In genomic region chr6:158819213-158819976, GRCh38 we compare ENCODE assay signal across 8 cellular contexts. TPM values are rescaled to one million over a fixed set of nuclear protein-coding genes. Genes with fewer than 3 reads are reported as not detected.
DNase-seq lines count a peak whose midpoint lies in the region; ATAC-seq lines count a peak whose summit lies in the region.

Gene EZR (minus strand): TSS chr6:158819368. CDS start chr6:158818093, 1,275 bp downstream.

- peak within 1 kb of the TSS; percentile 54 to 70 for H3K18ac ChIP-seq in mesenchymal stem cell (ENCODE audit: low read depth in 1 of 2, low read length in 2 of 2)

- H3K4me1 Mint-ChIP-seq in activated CD8-positive, alpha-beta T cell treated with anti-CD3 and anti-CD28 coated beads, Interleukin-2, amount 10 ng/mL, durations not matched to agents 7 days and 5 days (ENCODE audit: low read depth), result peaks cover 40% of the 10 kb centered on the region
- H3K4me1 Mint-ChIP-seq in effector memory CD8-positive, alpha-beta T cell (ENCODE audit: low read depth in 2 of 2), result peaks cover 36 to 43% of the 10 kb centered on the region in 2 donors

- H2BK5ac ChIP-seq in mesenchymal stem cell (ENCODE audit: low read depth, low read length, poor library complexity, severe bottlenecking), result peak within 1 kb of the TSS; percentile 87

- H3K9me3 ChIP-seq in mesenchymal stem cell (ENCODE audit: control insufficient read depth, low read length), result no peaks in the 10 kb centered on the region

- peak within 1 kb of the TSS; percentile 75 for H3K4me3 Mint-ChIP-seq in activated CD8-positive, alpha-beta T cell treated with anti-CD3 and anti-CD28 coated beads, Interleukin-2, amount 10 ng/mL, durations not matched to agents 7 days and 5 days
- peak within 1 kb of the TSS; percentile 98 to 99 for H3K4me3 Mint-ChIP-seq in effector memory CD8-positive, alpha-beta T cell

- H3K36me3 ChIP-seq in mesenchymal stem cell (ENCODE audit: control insufficient read depth in 1 of 2, insufficient read depth in 2 of 2, low read depth in 1 of 2, low read length in 2 of 2), result no peaks in the 10 kb centered on the region

- H3K4me3 ChIP-seq in mesenchymal stem cell (ENCODE audit: insufficient read depth in 1 of 2, low read depth in 1 of 2, low read length in 2 of 2), result peak within 1 kb of the TSS; percentile 83 to 87

- peak within 1 kb of the TSS; percentile 79 for H2BK120ac ChIP-seq in mesenchymal stem cell (ENCODE audit: low read depth, low read length)

- H3K27ac Mint-ChIP-seq in activated CD8-positive, alpha-beta T cell treated with anti-CD3 and anti-CD28 coated beads, Interleukin-2, amount 10 ng/mL, durations not matched to agents 7 days and 5 days, result peak within 1 kb of the TSS; percentile 91
- H3K27ac Mint-ChIP-seq in effector memory CD8-positive, alpha-beta T cell, result peak within 1 kb of the TSS; percentile 86 to 99

- H3K27ac ChIP-seq in mesenchymal stem cell (ENCODE audit: low read length, poor library complexity, severe bottlenecking), result peak within 1 kb of the TSS; percentile 52

- CTCF ChIA-PET in activated CD8-positive, alpha-beta T cell treated with anti-CD3 and anti-CD28 coated beads, Interleukin-2, amount 10 ng/mL, durations not matched to agents 7 days and 5 days (lab: Charles Lee), result interaction anchor here (0.7 to 1.6 kb wide), 4 partner anchors 10 to 315 kb away, joined by 3 to 4 read pairs (median 3); no protein-coding TSS in a partner anchor

- peaks cover 37% of the 10 kb centered on the region for H3K36me3 Mint-ChIP-seq in activated CD8-positive, alpha-beta T cell treated with anti-CD3 and anti-CD28 coated beads, Interleukin-2, amount 10 ng/mL, durations not matched to agents 7 days and 5 days (ENCODE audit: low read depth)
- H3K36me3 Mint-ChIP-seq in effector memory CD8-positive, alpha-beta T cell (ENCODE audit: insufficient read depth), result peaks cover 58% of the 10 kb centered on the region

- no peaks in the 10 kb centered on the region for H3K27me3 ChIP-seq in mesenchymal stem cell (ENCODE audit: control insufficient read depth in 1 of 2, insufficient read depth in 1 of 2, low read length in 2 of 2)

- no peaks in the 10 kb centered on the region for H3K27me3 Mint-ChIP-seq in activated CD8-positive, alpha-beta T cell treated with anti-CD3 and anti-CD28 coated beads, Interleukin-2, amount 10 ng/mL, durations not matched to agents 7 days and 5 days (ENCODE audit: low read depth)
- H3K27me3 Mint-ChIP-seq in effector memory CD8-positive, alpha-beta T cell, result no peaks in the 10 kb centered on the region

- H3K14ac ChIP-seq in mesenchymal stem cell (ENCODE audit: low read length in 2 of 2), result peak within 1 kb of the TSS in 1 of 2 experiments; percentile 83

- H3K23ac ChIP-seq in mesenchymal stem cell (ENCODE audit: low read length in 2 of 2), result peak within 1 kb of the TSS in 1 of 2 experiments; percentile 50

- H3K9me3 Mint-ChIP-seq in activated CD8-positive, alpha-beta T cell treated with anti-CD3 and anti-CD28 coated beads, Interleukin-2, amount 10 ng/mL, durations not matched to agents 7 days and 5 days (ENCODE audit: insufficient read depth), result no peaks in the 10 kb centered on the region
- H3K9me3 Mint-ChIP-seq in effector memory CD8-positive, alpha-beta T cell, result no peaks in the 10 kb centered on the region

- peak within 1 kb of the TSS; percentile 63 for H3K9ac ChIP-seq in mesenchymal stem cell (ENCODE audit: low read length)

- DNase-seq in AG20443 (ENCODE audit: low spot score), result peak; percentile 92
- peak; percentile 86 for DNase-seq in NCI-H82 (lab: John Stamatoyannopoulos, UW)
- DNase-seq in activated CD8-positive, alpha-beta T cell treated with anti-CD3 and anti-CD28 coated beads, Interleukin-2, amount 10 ng/mL, durations not matched to agents 7 days and 5 days, result peak; percentile 87
- peak; percentile 69 to 70 (median 69) for DNase-seq in effector memory CD8-positive, alpha-beta T cell
- peak; percentile 54 for DNase-seq in mesenchymal stem cell
- peak; percentile 63 for DNase-seq in stimulated activated CD8-positive, alpha-beta memory T cell treated with anti-CD3 and anti-CD28 coated beads, Interleukin-15, amount 100 ng/mL, for 24 hours (ENCODE audit: low read depth)

- peak within 1 kb of the TSS; percentile 80 for H3K4me2 ChIP-seq in mesenchymal stem cell (ENCODE audit: low read length, poor library complexity, severe bottlenecking)

- H3K4me1 ChIP-seq in mesenchymal stem cell (ENCODE audit: control insufficient read depth, insufficient read depth, low read depth, low read length), result peaks cover 8% of the 10 kb centered on the region

- H2AFZ ChIP-seq in mesenchymal stem cell (ENCODE audit: low read depth, low read length), result peak within 1 kb of the TSS; percentile 81

- peak within 1 kb of the TSS; percentile 87 for H4K8ac ChIP-seq in mesenchymal stem cell (ENCODE audit: low read length)

- peak within 1 kb of the TSS; percentile 80 for H4K91ac ChIP-seq in mesenchymal stem cell (ENCODE audit: low read length)

- no peak within 1 kb of the TSS for H2BK12ac ChIP-seq in mesenchymal stem cell (ENCODE audit: low read length in 2 of 2)

- peaks cover 2% of the 10 kb centered on the region for H3K79me1 ChIP-seq in mesenchymal stem cell (replicated peaks; ENCODE audit: low read length, poor library complexity, severe bottlenecking)

- peak within 1 kb of the TSS; percentile 73 to 87 for H3K4ac ChIP-seq in mesenchymal stem cell (ENCODE audit: low read depth in 1 of 2, low read length in 2 of 2)

- ATAC-seq in GM19023 (IDR thresholded peaks at IDR 0.05; ENCODE audit: unreplicated experiment) (peak; percentile 45), HG03175 (IDR thresholded peaks at IDR 0.05; ENCODE audit: unreplicated experiment) (peak; percentile 44)
- ATAC-seq in activated CD8-positive, alpha-beta T cell treated with anti-CD3 and anti-CD28 coated beads, Interleukin-2, amount 10 ng/mL, durations not matched to agents 7 days and 5 days, result peak; percentile 59
- ATAC-seq in effector memory CD8-positive, alpha-beta T cell (replicated peaks), result peak; percentile 59

- no peak within 1 kb of the TSS for H2AK5ac ChIP-seq in mesenchymal stem cell (ENCODE audit: low read length, severe bottlenecking)

- peak within 1 kb of the TSS; percentile 93 for H2BK15ac ChIP-seq in mesenchymal stem cell (ENCODE audit: low read depth, poor library complexity, severe bottlenecking)

- WGBS in mesenchymal stem cell, result 17% methylated on average over 62 of the region's 67 CpGs

- POLR2A ChIA-PET in activated CD8-positive, alpha-beta T cell treated with anti-CD3 and anti-CD28 coated beads, Interleukin-2, amount 10 ng/mL, durations not matched to agents 7 days and 5 days (lab: Charles Lee), result interaction anchor here (0.6 to 2.0 kb wide), 16 partner anchors 11 to 287 kb away, joined by 3 to 35 read pairs (median 3); no protein-coding TSS in a partner anchor

RNA-seq across cellular contexts. Expression of gene EZR, which starts in this region (rescaled TPM):
- total RNA-seq in activated CD8-positive, alpha-beta T cell treated with anti-CD3 and anti-CD28 coated beads, Interleukin-2, amount 10 ng/mL, durations not matched to agents 7 days and 5 days, result 100 to 1,000 TPM; 177 to 180 TPM
- 45.8 TPM for polyA plus RNA-seq in mesenchymal stem cell (2013, experiment 1 of 2)
- 44.2 TPM for polyA plus RNA-seq in mesenchymal stem cell (2013, experiment 2 of 2)

Comparison
In these comparisons a context has a peak if more than half of its experiments do, and no peak if none do; other contexts are left out.
1. Peak in every context shown above with its lines: DNase-seq, ATAC-seq, H3K4me3 ChIP-seq and H3K27ac ChIP-seq.